8 cellular contexts compared by ENCODE assay signal in genomic region chrX:136251042-136251991, GRCh38. TPM values are rescaled to one million over a fixed set of nuclear protein-coding genes. Genes with fewer than 3 reads are reported as not detected.
DNase-seq lines count a peak whose midpoint lies in the region; ATAC-seq and TF ChIP-seq lines count a peak whose summit lies in the region.

Gene MAP7D3 (minus strand): TSS chrX:136251400. CDS start chrX:136251358, 42 bp downstream.

- peak within 1 kb of the TSS; percentile 82 for H3K4me3 Mint-ChIP-seq in activated T-helper 17 cell treated with anti-CD3 and anti-CD28 coated beads, Interleukin-2, amount 50 U/mL, for 72 hours

- peaks cover 7% of the 10 kb centered on the region for H3K36me3 Mint-ChIP-seq in activated T-helper 17 cell treated with anti-CD3 and anti-CD28 coated beads, Interleukin-2, amount 50 U/mL, for 72 hours (ENCODE audit: low read depth)

- TF ChIP-seq CTCF in Peyer's patch (IDR thresholded peaks at IDR 0.05) (no peak), fibroblast of villous mesenchyme (IDR thresholded peaks at IDR 0.05; ENCODE audit: insufficient read depth, low read depth, low read length) (no peak)

- ATAC-seq in HG03432 (IDR thresholded peaks at IDR 0.05; ENCODE audit: unreplicated experiment) = peak; percentile 93
- ATAC-seq in activated T-helper 17 cell treated with anti-CD3 and anti-CD28 coated beads, Interleukin-2, amount 50 U/mL, for 72 hours (replicated peaks) = peak; percentile 92

- no peaks in the 10 kb centered on the region for H3K9me3 ChIP-seq in Peyer's patch
- no peaks in the 10 kb centered on the region for H3K9me3 ChIP-seq in neuron (ENCODE audit: low read length)

- no peaks in the 10 kb centered on the region for H3K27me3 Mint-ChIP-seq in activated T-helper 17 cell treated with anti-CD3 and anti-CD28 coated beads, Interleukin-2, amount 50 U/mL, for 72 hours

- H3K27ac ChIP-seq in Peyer's patch (peak within 1 kb of the TSS; percentile 72 to 87 (median 76)), substantia nigra (ENCODE audit: low read depth, low read length, poor library complexity, severe bottlenecking) (no peak within 1 kb of the TSS)

- H3K27ac Mint-ChIP-seq in activated T-helper 17 cell treated with anti-CD3 and anti-CD28 coated beads, Interleukin-2, amount 50 U/mL, for 72 hours = peak within 1 kb of the TSS; percentile 83

- peak in 10 of 14 donors; percentile 2 to 47 (median 24) for DNase-seq in C1 segment of cervical spinal cord (lab: John Stamatoyannopoulos, UW)
- peak; percentile 71 for DNase-seq in GM19238 (ENCODE audit: insufficient read length, low spot score)
- peak; percentile 63 to 79 (median 69) for DNase-seq in Peyer's patch
- peak; percentile 48 for DNase-seq in fibroblast of villous mesenchyme (ENCODE audit: low read depth)
- peak in 45 of 49 donors; percentile 1 to 63 (median 19) for DNase-seq in substantia nigra (lab: John Stamatoyannopoulos, UW)

- no peaks in the 10 kb centered on the region for H3K36me3 ChIP-seq in Peyer's patch
- no peaks in the 10 kb centered on the region for H3K36me3 ChIP-seq in neuron (ENCODE audit: insufficient read depth, low read length)

- no peaks in the 10 kb centered on the region for H3K9me3 Mint-ChIP-seq in activated T-helper 17 cell treated with anti-CD3 and anti-CD28 coated beads, Interleukin-2, amount 50 U/mL, for 72 hours

- peaks cover 4% of the 10 kb centered on the region for H3K4me1 Mint-ChIP-seq in activated T-helper 17 cell treated with anti-CD3 and anti-CD28 coated beads, Interleukin-2, amount 50 U/mL, for 72 hours

- TF ChIP-seq POLR2A in Peyer's patch (IDR thresholded peaks at IDR 0.05) = peak in 1 of 2 donors; percentile 15

- H3K4me1 ChIP-seq in Peyer's patch (no peaks in the 10 kb centered on the region), neuron (ENCODE audit: insufficient read depth, low read length) (no peaks in the 10 kb centered on the region)

- H3K4me3 ChIP-seq in Peyer's patch = peak within 1 kb of the TSS; percentile 57 to 78 (median 72)
- peak within 1 kb of the TSS; percentile 71 for H3K4me3 ChIP-seq in fibroblast of villous mesenchyme (ENCODE audit: low read depth, low read length)
- H3K4me3 ChIP-seq in neuron (ENCODE audit: low read length) = peak within 1 kb of the TSS; percentile 79

- H3K27me3 ChIP-seq in Peyer's patch (no peaks in the 10 kb centered on the region), neuron (ENCODE audit: insufficient read depth, low read length) (no peaks in the 10 kb centered on the region)

- H2AFZ ChIP-seq in neuron (ENCODE audit: low read depth, low read length) = peak within 1 kb of the TSS; percentile 97

RNA-seq across cellular contexts. Expression of gene MAP7D3, which starts in this region (rescaled TPM):
- total RNA-seq in Peyer's patch = 10 to 100 TPM in 1 of 4 donors, 1 to 10 TPM in 3; 1.6 to 18.2 (median 4.7) TPM
- 10 to 100 TPM; 13.6 to 18.3 TPM for total RNA-seq in activated T-helper 17 cell treated with anti-CD3 and anti-CD28 coated beads, Interleukin-2, amount 50 U/mL, for 72 hours
- 14.5 and 19.9 TPM in 2 replicates for total RNA-seq in fibroblast of villous mesenchyme

Comparison
In these comparisons a context has a peak if more than half of its experiments do, and no peak if none do; other contexts are left out.
1. DNase-seq: peak in every context shown above with its lines; median percentile 71 in GM19238; 69 in Peyer's patch; 48 in fibroblast of villous mesenchyme; 24 in C1 segment of cervical spinal cord; 19 in substantia nigra.